ENCODE assay signal across 24 cellular contexts in the genomic region with DNA sequence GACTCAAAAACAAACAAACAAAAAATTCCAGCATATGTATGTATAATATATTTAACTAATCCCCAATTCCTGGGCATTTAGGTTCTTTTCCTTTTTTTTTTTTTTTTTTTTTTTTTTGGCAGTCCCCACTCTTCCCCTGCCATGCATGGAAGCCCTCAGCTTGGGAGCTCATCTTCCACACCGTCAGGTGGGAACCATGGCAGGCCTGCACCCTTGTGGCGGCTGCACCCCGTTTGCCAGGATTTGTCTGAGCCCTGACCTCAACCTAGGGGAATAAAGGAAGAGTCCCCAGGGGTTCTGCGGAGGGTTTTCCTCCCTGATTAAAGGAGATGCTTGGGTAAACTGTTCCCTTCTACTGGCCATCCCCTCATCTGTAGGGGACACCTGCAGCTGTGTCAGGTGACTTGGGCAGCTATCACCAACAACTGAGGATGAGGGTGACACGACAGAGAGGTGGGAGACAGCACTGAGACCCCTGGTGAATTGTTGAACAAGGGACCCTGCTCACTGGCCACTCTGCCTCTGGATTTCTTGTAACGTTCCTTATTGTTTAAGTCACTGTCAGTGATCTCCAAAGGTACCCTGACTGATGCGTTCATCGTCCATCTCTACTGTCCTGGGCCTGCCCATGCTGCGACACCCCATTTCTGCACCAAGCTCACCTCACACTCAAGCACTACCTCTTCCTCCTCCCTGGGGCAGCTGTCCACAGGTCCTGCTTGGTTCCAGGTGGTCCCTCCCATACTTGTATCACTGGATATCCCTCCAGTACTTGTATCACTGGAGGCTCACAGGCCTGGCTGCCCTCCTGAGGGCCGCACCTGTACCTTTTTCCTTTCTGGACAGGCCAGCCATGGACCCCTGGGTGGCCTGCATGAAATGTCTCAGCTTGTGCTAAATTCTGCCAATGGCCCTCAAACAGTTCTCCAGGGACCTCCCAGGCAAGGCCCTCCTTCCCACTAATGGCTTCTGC.
"Had no signal": no experiment of that assay in that cellular context is flagged by ENCODE, and none has a peak within 500 bp of the region (broad histone marks: within the 10 kb centered on the region; RNA-seq: fewer than 3 reads in every experiment).

No MANE protein-coding gene starts in this region.

- H3K9me3 Mint-ChIP-seq: activated B cell treated with CpG ODN at 0.5 μM for 24 hours; activated naive CD4-positive, alpha-beta T cell treated with anti-CD3 and anti-CD28 coated beads, Interleukin-2, amount 10 ng/mL, durations not matched to agents 7 days and 5 days; activated T-cell treated with anti-CD3 and anti-CD28 coated beads, Interleukin-2, amount 50 U/mL, for 4 hours; brain; neural progenitor cell; T-cell had no signal

- H3K4me2 ChIP-seq: neural progenitor cell had no signal

- H3K27ac ChIP-seq: neural progenitor cell, ovary, psoas muscle, right atrium auricular region, tibial nerve had no signal

- H3K4me3 ChIP-seq: left lung, lung, neural progenitor cell, ovary, psoas muscle, right atrium auricular region, spleen, tibial nerve had no signal

- ATAC-seq: activated CD4-positive, alpha-beta T cell treated with anti-CD3 and anti-CD28 coated beads for 36 hours; activated T-cell treated with anti-CD3 and anti-CD28 coated beads, Interleukin-2, amount 50 U/mL, for 4 hours; left lung; naive thymus-derived CD4-positive, alpha-beta T cell; psoas muscle; stimulated activated naive CD8-positive, alpha-beta T cell treated with anti-CD3 and anti-CD28 coated beads, Interleukin-15, Interleukin-2, amounts not matched to agents 100 U/mL and 50 U/mL, for 24 hours; T-cell had no signal

- H3K27ac Mint-ChIP-seq: activated CD4-positive, alpha-beta T cell treated with anti-CD3 and anti-CD28 coated beads for 36 hours; brain; neural progenitor cell had no signal

- H3K4me1 ChIP-seq: tibial nerve had no signal

- H3K36me3 Mint-ChIP-seq: brain, neural progenitor cell had no signal

- H3K27me3 ChIP-seq: left lung, neural progenitor cell, ovary, right atrium auricular region, spleen, tibial nerve had no signal

- H3K4me1 Mint-ChIP-seq: brain had no signal

- H2AFZ ChIP-seq: neural progenitor cell had no signal

- H3K27me3 Mint-ChIP-seq: activated B cell treated with CpG ODN at 0.5 μM for 24 hours; activated CD4-positive, alpha-beta T cell treated with anti-CD3 and anti-CD28 coated beads for 36 hours; activated naive CD4-positive, alpha-beta T cell treated with anti-CD3 and anti-CD28 coated beads, Interleukin-2, amount 10 ng/mL, durations not matched to agents 7 days and 5 days; brain; naive thymus-derived CD4-positive, alpha-beta T cell; T-cell had no signal

- DNase-seq: activated B cell treated with CpG ODN at 0.5 μM for 24 hours; activated CD4-positive, alpha-beta T cell treated with anti-CD3 and anti-CD28 coated beads for 36 hours; activated CD8-positive, alpha-beta memory T cell treated with anti-CD3 and anti-CD28 coated beads, Interleukin-2, amount 50 U/mL, for 48 hours; activated effector memory CD4-positive, alpha-beta T cell treated with Interleukin-2 at 50 U/mL for 16 hours; activated naive CD4-positive, alpha-beta T cell treated with anti-CD3 and anti-CD28 coated beads, Interleukin-2, amount 10 ng/mL, durations not matched to agents 7 days and 5 days; activated T-cell treated with anti-CD3 and anti-CD28 coated beads, Interleukin-2, amount 50 U/mL, for 4 hours; central memory CD4-positive, alpha-beta T cell; dermis blood vessel endothelial cell; effector CD8-positive, alpha-beta T cell; foreskin melanocyte; kidney glomerular epithelial cell; left lung; naive thymus-derived CD4-positive, alpha-beta T cell; ovary; psoas muscle; spleen; stimulated activated CD4-positive, alpha-beta T cell treated with anti-CD3 and anti-CD28 coated beads, Interleukin-4, amount 100 ng/mL, for 1 hour; stimulated activated naive CD8-positive, alpha-beta T cell treated with anti-CD3 and anti-CD28 coated beads, Interleukin-15, Interleukin-2, amounts not matched to agents 100 U/mL and 50 U/mL, for 24 hours; T-cell had no signal

- H3K36me3 ChIP-seq: left lung, neural progenitor cell, ovary, right atrium auricular region, spleen, tibial nerve had no signal

- H3K4me3 Mint-ChIP-seq: activated B cell treated with CpG ODN at 0.5 μM for 24 hours; activated CD4-positive, alpha-beta T cell treated with anti-CD3 and anti-CD28 coated beads for 36 hours; activated naive CD4-positive, alpha-beta T cell treated with anti-CD3 and anti-CD28 coated beads, Interleukin-2, amount 10 ng/mL, durations not matched to agents 7 days and 5 days; activated T-cell treated with anti-CD3 and anti-CD28 coated beads, Interleukin-2, amount 50 U/mL, for 4 hours; brain; neural progenitor cell; T-cell had no signal

- H3K9me3 ChIP-seq: left lung, ovary, psoas muscle, right atrium auricular region, spleen, tibial nerve had no signal
